ENCODE assay signal across 14 cellular contexts in genomic region chrX:70479970-70480659, GRCh38. TPM values are rescaled to one million over a fixed set of nuclear protein-coding genes. Genes with fewer than 3 reads are reported as not detected.
DNase-seq lines count a peak whose midpoint lies in the region; ATAC-seq, FAIRE-seq and TF ChIP-seq lines count a peak whose summit lies in the region.
"Had no signal": no experiment of that assay in that cellular context is flagged by ENCODE, and none has a peak within 500 bp of the region (broad histone marks: within the 10 kb centered on the region; RNA-seq: fewer than 3 reads in every experiment).

No MANE protein-coding gene starts in this region.

- TF ChIP-seq CTCF in MCF 10A (IDR thresholded peaks at IDR 0.05; ENCODE audit: unreplicated experiment) (no peak), hepatocyte (IDR thresholded peaks at IDR 0.05; ENCODE audit: poor library complexity) (no peak), suprapubic skin (IDR thresholded peaks at IDR 0.05) (no peak), HepG2 (CRISPR knock-in tag; IDR thresholded peaks at IDR 0.05) (no peak)

- peak overlapping the region; percentile 11 for H3K4me3 Mint-ChIP-seq in MCF 10A (ENCODE audit: unreplicated experiment)
- H3K4me3 Mint-ChIP-seq: activated CD8-positive, alpha-beta memory T cell treated with anti-CD3 and anti-CD28 coated beads, Interleukin-2, amount 10 ng/mL, durations not matched to agents 7 days and 5 days; IgD-negative memory B cell; neural crest cell had no signal

- TF ChIP-seq EP300 in suprapubic skin (IDR thresholded peaks at IDR 0.05) (no peak), HepG2 (IDR thresholded peaks at IDR 0.05; ENCODE audit: low read depth in 2 of 2, low read length in 2 of 2) (no peak), HepG2 (CRISPR knock-in tag; IDR thresholded peaks at IDR 0.05; ENCODE audit: borderline replicate concordance) (no peak)

- H4K20me1 ChIP-seq in hepatocyte (ENCODE audit: insufficient read depth, poor library complexity, severe bottlenecking) = peaks cover 5% of the 10 kb centered on the region
- H4K20me1 ChIP-seq in HepG2 (ENCODE audit: insufficient read depth, low read length) = no peaks in the 10 kb centered on the region

- H3K9me3 Mint-ChIP-seq in MCF 10A (ENCODE audit: unreplicated experiment) = no peaks in the 10 kb centered on the region
- H3K9me3 Mint-ChIP-seq: IgD-negative memory B cell, neural crest cell had no signal

- TF ChIP-seq RAD21 in HepG2 (CRISPR knock-in tag; IDR thresholded peaks at IDR 0.05) = no peak

- no peak for ATAC-seq in HepG2
- ATAC-seq: activated CD8-positive, alpha-beta memory T cell treated with anti-CD3 and anti-CD28 coated beads, Interleukin-2, amount 10 ng/mL, durations not matched to agents 7 days and 5 days had no signal

- peak; percentile 20 for DNase-seq in DMS153 (lab: John Stamatoyannopoulos, UW)
- no peak for DNase-seq in DMS153 treated with DMSO at 0.1 percent for 48 hours (lab: John Stamatoyannopoulos, UW; ENCODE audit: unreplicated experiment)
- peak; percentile 67 for DNase-seq in MCF 10A (ENCODE audit: unreplicated experiment)
- peak; percentile 36 for DNase-seq in hepatocyte (ENCODE audit: low spot score)
- no peak for DNase-seq in suprapubic skin (ENCODE audit: low spot score in 2 of 2)
- no peak for DNase-seq in OCI-M2 (lab: John Stamatoyannopoulos, UW; ENCODE audit: unreplicated experiment)
- DNase-seq in superior temporal gyrus (ENCODE audit: extremely low spot score) = no peak
- no peak for DNase-seq in HepG2 (ENCODE audit: low spot score)
- DNase-seq: activated CD8-positive, alpha-beta memory T cell treated with anti-CD3 and anti-CD28 coated beads, Interleukin-2, amount 10 ng/mL, durations not matched to agents 7 days and 5 days; SJCRH30 had no signal

- no peak overlapping the region for H3K9ac ChIP-seq in HepG2 (ENCODE audit: insufficient read depth, low read depth, low read length)

- H2AFZ ChIP-seq in hepatocyte = no peak overlapping the region
- no peak overlapping the region for H2AFZ ChIP-seq in HepG2 (ENCODE audit: low read length)

- H3K36me3 Mint-ChIP-seq in MCF 10A (ENCODE audit: insufficient read depth, unreplicated experiment) = no peaks in the 10 kb centered on the region
- H3K36me3 Mint-ChIP-seq: IgD-negative memory B cell had no signal

- intact Hi-C loops in MCF 10A (cut with micrococcal nuclease) = no loop called here
- intact Hi-C loops in HepG2 (cut with micrococcal nuclease; ENCODE audit: unreplicated experiment) = no loop called here

- TF ChIP-seq POLR2A in suprapubic skin (IDR thresholded peaks at IDR 0.05) (no peak), HepG2 (IDR thresholded peaks at IDR 0.05; ENCODE audit: insufficient read depth in 1 of 2, low read depth in 2 of 2, low read length in 2 of 2) (no peak)

- H3K4me2 ChIP-seq in hepatocyte = peak overlapping the region; percentile 6
- no peak overlapping the region for H3K4me2 ChIP-seq in HepG2 (ENCODE audit: low read depth, low read length)

- WGBS in hepatocyte (ENCODE audit: low lambda C conversion rate, missing lambda C conversion rate) = 64% methylated on average over 6 of the region's 6 CpGs
- 57% methylated on average over 6 of the region's 6 CpGs for WGBS in suprapubic skin
- 67% methylated on average over 3 of the region's 6 CpGs for WGBS in HepG2 (ENCODE audit: low lambda C conversion rate)

- no peaks in the 10 kb centered on the region for H3K36me3 ChIP-seq in hepatocyte (replicated peaks; ENCODE audit: insufficient read depth, low read depth)
- H3K36me3 ChIP-seq in suprapubic skin = no peaks in the 10 kb centered on the region
- peaks cover 0 to 3% of the 10 kb centered on the region in 2 experiments; a peak in 1 of 5 replicates for H3K36me3 ChIP-seq in HepG2 (replicated peaks in 1 of 2; ENCODE audit: control insufficient read depth in 1 of 2, insufficient read depth in 2 of 2, low read length in 2 of 2)

- no peaks in the 10 kb centered on the region for H3K9me2 ChIP-seq in hepatocyte (replicated peaks; ENCODE audit: insufficient read depth)

- peak overlapping the region; percentile 63 for H3K27ac Mint-ChIP-seq in MCF 10A (ENCODE audit: low read depth, unreplicated experiment)
- H3K27ac Mint-ChIP-seq: activated CD8-positive, alpha-beta memory T cell treated with anti-CD3 and anti-CD28 coated beads, Interleukin-2, amount 10 ng/mL, durations not matched to agents 7 days and 5 days had no signal

- H3K27ac ChIP-seq in hepatocyte (peak overlapping the region; percentile 57), suprapubic skin (peak overlapping the region; percentile 29), HepG2 (ENCODE audit: extremely low read length, insufficient read depth, low read length) (no peak overlapping the region)
- H3K27ac ChIP-seq: SJCRH30 had no signal

- H3K4me3 ChIP-seq in hepatocyte (no peak overlapping the region), suprapubic skin (no peak overlapping the region), HepG2 (replicated peaks in 1 of 3; ENCODE audit: insufficient read depth in 1 of 3, low read depth in 2 of 3, low read length in 3 of 3) (no peak overlapping the region)
- H3K4me3 ChIP-seq: SJCRH30 had no signal

- POLR2A ChIA-PET in MCF 10A (lab: Yijun Ruan, JAX) = interaction anchor here (0.7 to 3.1 kb wide), 3 partner anchors 11 to 74 kb away, joined by 3 to 18 read pairs (median 3); no protein-coding TSS in a partner anchor
- POLR2A ChIA-PET in HepG2 (lab: Yijun Ruan, JAX) = no interaction called here

- H3K4me1 ChIP-seq in hepatocyte (ENCODE audit: insufficient read depth) (peaks cover 25% of the 10 kb centered on the region), suprapubic skin (peaks cover 5% of the 10 kb centered on the region), HepG2 (ENCODE audit: insufficient read depth, low read length) (peaks cover 35% of the 10 kb centered on the region)

- H3K27me3 Mint-ChIP-seq in MCF 10A (ENCODE audit: insufficient read depth, unreplicated experiment) = peaks cover 57% of the 10 kb centered on the region
- H3K27me3 Mint-ChIP-seq: activated CD8-positive, alpha-beta memory T cell treated with anti-CD3 and anti-CD28 coated beads, Interleukin-2, amount 10 ng/mL, durations not matched to agents 7 days and 5 days had no signal

- BruUV-seq in MCF 10A (replicated peaks; lab: Mats Ljungman, UMichigan) = no TSS peak
- BruUV-seq in HepG2 (replicated peaks; lab: Mats Ljungman, UMichigan) = no TSS peak

- peaks cover 33% of the 10 kb centered on the region for H3K4me1 Mint-ChIP-seq in MCF 10A (ENCODE audit: insufficient read depth, unreplicated experiment)
- H3K4me1 Mint-ChIP-seq: IgD-negative memory B cell had no signal

- CTCF ChIA-PET in MCF 10A (lab: Yijun Ruan, JAX) = interaction anchor here (0.6 to 2.4 kb wide), 8 partner anchors 24 to 193 kb away, joined by 3 to 8 read pairs (median 3); no protein-coding TSS in a partner anchor
- CTCF ChIA-PET in HepG2 (lab: Yijun Ruan, JAX; ENCODE audit: low intra/inter-chr PET ratio, low total read pairs) = no interaction called here

- peaks cover 14% of the 10 kb centered on the region for H3K79me2 ChIP-seq in hepatocyte
- H3K79me2 ChIP-seq in HepG2 (ENCODE audit: insufficient read depth, low read length) = no peaks in the 10 kb centered on the region

- FAIRE-seq in HepG2 (lab: Jason Lieb, UNC) = no peak
- FAIRE-seq: A204.1, endometrium had no signal

- H3K9me3 ChIP-seq in hepatocyte (ENCODE audit: low read depth) (no peaks in the 10 kb centered on the region), suprapubic skin (no peaks in the 10 kb centered on the region), HepG2 (ENCODE audit: low read length) (no peaks in the 10 kb centered on the region)
- H3K9me3 ChIP-seq: SJCRH30 had no signal

- H3K27me3 ChIP-seq in hepatocyte (no peaks in the 10 kb centered on the region), suprapubic skin (no peaks in the 10 kb centered on the region), HepG2 (ENCODE audit: control insufficient read depth in 1 of 2, insufficient read depth in 2 of 2, low read length in 2 of 2) (no peaks in the 10 kb centered on the region)
- H3K27me3 ChIP-seq: SJCRH30 had no signal

- in situ Hi-C loops in HepG2 (cut with HindIII; ENCODE audit: extremely low pct_ligation_motif_present, low pct_unique_long_range_greater_than_20kb) = no loop called here

RNA-seq across cellular contexts. Expression of gene DLG3, which starts 35.5 kb away (rescaled TPM):
- total RNA-seq in MCF 10A (2022) (12.8 and 20.1 TPM in 2 replicates), hepatocyte (17.7 and 28.5 TPM in 2 replicates), suprapubic skin (10 to 100 TPM; 12.8 to 42.1 (median 26.7) TPM), HepG2 (2016; rRNA removed; fragmentation: Illumina TruSeq; extraction: Trizol) (19.4 and 27.2 TPM in 2 replicates)
- polyA plus RNA-seq in hepatocyte (9.6 and 13.5 TPM in 2 replicates), HepG2 (2011; rRNA removed) (8.1 and 9.9 TPM in 2 replicates)
- 6.6 and 7.1 TPM in 2 replicates for total RNA-seq in HepG2 (2016; cell fraction: cytosol; rRNA removed; fragmentation: Illumina TruSeq; extraction: Trizol; ENCODE audit: low read depth)
- 20.2 and 26.2 TPM in 2 replicates for total RNA-seq in HepG2 (2016; cell fraction: insoluble cytoplasmic fraction; rRNA removed; fragmentation: Illumina TruSeq; extraction: Trizol)
- total RNA-seq in HepG2 (2016; cell fraction: membrane; rRNA removed; fragmentation: Illumina TruSeq; extraction: Trizol) = 12.9 and 17.9 TPM in 2 replicates
- total RNA-seq in HepG2 (2016; cell fraction: nucleus; rRNA removed; fragmentation: Illumina TruSeq; extraction: Trizol) = 8.2 and 12.6 TPM in 2 replicates
- polyA plus RNA-seq in HepG2 (2011; cell fraction: cytosol; rRNA removed) = 8.0 and 9.9 TPM in 2 replicates
- 7.2 and 8.8 TPM in 2 replicates for polyA plus RNA-seq in HepG2 (2011; cell fraction: nucleus; rRNA removed)
- 8.5 and 14.8 TPM in 2 replicates for polyA plus RNA-seq in HepG2 (2012)
- 8.2 and 8.9 TPM in 2 replicates for polyA plus RNA-seq in HepG2 (2016; cell fraction: cytosol; fragmentation: Illumina TruSeq; extraction: Trizol; ENCODE audit: low read depth)
- polyA plus RNA-seq in HepG2 (2016; cell fraction: insoluble cytoplasmic fraction; fragmentation: Illumina TruSeq; extraction: Trizol; ENCODE audit: low read depth) = 21.7 and 24.9 TPM in 2 replicates
- polyA plus RNA-seq in HepG2 (2016; cell fraction: membrane; fragmentation: Illumina TruSeq; extraction: Trizol; ENCODE audit: low read depth) = 11.1 and 14.3 TPM in 2 replicates
- polyA plus RNA-seq in HepG2 (2016; cell fraction: nucleus; fragmentation: Illumina TruSeq; extraction: Trizol; ENCODE audit: insufficient read depth, low read depth) = 19.8 and 22.3 TPM in 2 replicates
- polyA minus RNA-seq in HepG2 (2011; rRNA and poly(A)+ RNA removed; ENCODE audit: low replicate concordance) = 7.0 and 23.9 TPM in 2 replicates
- 8.4 and 8.6 TPM in 2 replicates for polyA minus RNA-seq in HepG2 (2011; cell fraction: cytosol; rRNA and poly(A)+ RNA removed)
- polyA minus RNA-seq in HepG2 (2011; cell fraction: nucleus; rRNA and poly(A)+ RNA removed) = 5.4 and 10.7 TPM in 2 replicates

RNA-seq across cellular contexts. Expression of gene GDPD2, which starts 57.0 kb away (rescaled TPM):
- total RNA-seq in MCF 10A (2022) = not detected in 2 replicates
- total RNA-seq in hepatocyte = 1.6 TPM in 2 replicates
- 2.2 and 2.3 TPM in 2 replicates for polyA plus RNA-seq in hepatocyte
- total RNA-seq in suprapubic skin = 10 to 100 TPM; 15.8 to 68.7 (median 44.7) TPM
- 0.04 TPM in 1 of 2 replicates, not detected in the other for total RNA-seq in HepG2 (2016; rRNA removed; fragmentation: Illumina TruSeq; extraction: Trizol)
- total RNA-seq in HepG2 (2016; cell fraction: cytosol; rRNA removed; fragmentation: Illumina TruSeq; extraction: Trizol; ENCODE audit: low read depth) = not detected in 2 replicates
- total RNA-seq in HepG2 (2016; cell fraction: insoluble cytoplasmic fraction; rRNA removed; fragmentation: Illumina TruSeq; extraction: Trizol) = not detected in 2 replicates
- total RNA-seq in HepG2 (2016; cell fraction: membrane; rRNA removed; fragmentation: Illumina TruSeq; extraction: Trizol) = not detected in 2 replicates
- total RNA-seq in HepG2 (2016; cell fraction: nucleus; rRNA removed; fragmentation: Illumina TruSeq; extraction: Trizol) = not detected in 2 replicates
- 0.08 TPM in 1 of 2 replicates, not detected in the other for polyA plus RNA-seq in HepG2 (2011; rRNA removed)
- polyA plus RNA-seq in HepG2 (2011; cell fraction: cytosol; rRNA removed) = 0.04 and 0.05 TPM in 2 replicates
- polyA plus RNA-seq in HepG2 (2011; cell fraction: nucleus; rRNA removed) = 0.28 and 0.53 TPM in 2 replicates
- 0.07 and 0.09 TPM in 2 replicates for polyA plus RNA-seq in HepG2 (2012)
- not detected in 2 replicates for polyA plus RNA-seq in HepG2 (2016; cell fraction: cytosol; fragmentation: Illumina TruSeq; extraction: Trizol; ENCODE audit: low read depth)
- polyA plus RNA-seq in HepG2 (2016; cell fraction: insoluble cytoplasmic fraction; fragmentation: Illumina TruSeq; extraction: Trizol; ENCODE audit: low read depth) = not detected in 2 replicates
- polyA plus RNA-seq in HepG2 (2016; cell fraction: membrane; fragmentation: Illumina TruSeq; extraction: Trizol; ENCODE audit: low read depth) = not detected in 2 replicates
- not detected in 2 replicates for polyA plus RNA-seq in HepG2 (2016; cell fraction: nucleus; fragmentation: Illumina TruSeq; extraction: Trizol; ENCODE audit: insufficient read depth, low read depth)
- polyA minus RNA-seq in HepG2 (2011; rRNA and poly(A)+ RNA removed; ENCODE audit: low replicate concordance) = 0.18 and 0.61 TPM in 2 replicates
- polyA minus RNA-seq in HepG2 (2011; cell fraction: cytosol; rRNA and poly(A)+ RNA removed) = not detected in 2 replicates
- polyA minus RNA-seq in HepG2 (2011; cell fraction: nucleus; rRNA and poly(A)+ RNA removed) = 0.26 TPM in 1 of 2 replicates, not detected in the other
- polyA plus RNA-seq: IgD-negative memory B cell had no signal

Comparison
In these comparisons a context has a peak if more than half of its experiments do, and no peak if none do; other contexts are left out.
1. DNase-seq: peak in DMS153 (single experiment), MCF 10A (single experiment) and hepatocyte (single experiment); none in DMS153 treated with DMSO at 0.1 percent for 48 hours (single experiment), suprapubic skin (0 of 2), OCI-M2 (single experiment), superior temporal gyrus (single experiment) and HepG2 (single experiment).